In the genomic region with DNA sequence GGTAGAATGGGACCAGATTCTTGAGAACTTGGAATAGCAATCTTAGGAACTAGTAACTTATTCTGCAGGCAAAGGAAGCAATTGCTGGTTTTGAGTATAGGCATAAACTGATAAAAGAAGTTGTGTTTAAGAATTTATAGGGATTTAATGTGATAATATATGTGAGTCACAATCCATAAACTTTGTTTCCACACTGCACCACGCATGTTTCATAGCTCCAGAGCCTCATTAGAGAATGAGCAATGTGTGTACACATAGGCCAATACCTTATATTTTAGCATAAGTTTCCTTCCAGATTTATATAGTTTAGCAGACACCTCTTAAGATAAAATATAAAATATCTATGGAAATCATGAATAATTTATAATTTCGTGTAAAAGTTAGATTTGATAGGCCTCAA, we compare ENCODE assay signal across 16 cellular contexts.
DNase-seq lines count a peak whose midpoint lies in the region; ATAC-seq and TF ChIP-seq lines count a peak whose summit lies in the region.
"Had no signal": no experiment of that assay in that cellular context is flagged by ENCODE, and none has a peak within 500 bp of the region (broad histone marks: within the 10 kb centered on the region; RNA-seq: fewer than 3 reads in every experiment).

No MANE protein-coding gene starts in this region.

- H3F3A ChIP-seq in smooth muscle cell (ENCODE audit: low read depth), result peaks cover 7% of the 10 kb centered on the region

- no peak overlapping the region for H2AFZ ChIP-seq in smooth muscle cell (ENCODE audit: low read depth)
- H2AFZ ChIP-seq: GM23338 had no signal

- no peak overlapping the region for H3K9ac ChIP-seq in smooth muscle cell (ENCODE audit: low read depth)
- H3K9ac ChIP-seq: BLaER1 had no signal

- no peak overlapping the region for H3K27ac ChIP-seq in smooth muscle cell (ENCODE audit: low read depth)
- H3K27ac ChIP-seq: BLaER1, C4-2B had no signal

- no peak for ATAC-seq in left lobe of liver
- ATAC-seq: CD8-positive, alpha-beta T cell; GM23338 had no signal

- no peak for TF ChIP-seq CTCF in smooth muscle cell (IDR thresholded peaks at IDR 0.05; ENCODE audit: borderline replicate concordance, insufficient read depth, poor library complexity, severe bottlenecking)

- 44% methylated on average over 2 of the region's 2 CpGs for WGBS in smooth muscle cell (ENCODE audit: low lambda C conversion rate)

- H3K36me3 ChIP-seq in smooth muscle cell (ENCODE audit: low read depth), result no peaks in the 10 kb centered on the region
- H3K36me3 ChIP-seq: BLaER1 had no signal

- H4K20me1 ChIP-seq in smooth muscle cell (ENCODE audit: low read depth), result no peaks in the 10 kb centered on the region
- H4K20me1 ChIP-seq: BLaER1 had no signal

- H3K4me3 ChIP-seq in smooth muscle cell, result no peak overlapping the region
- H3K4me3 ChIP-seq: BLaER1, GM23338 had no signal

- no peaks in the 10 kb centered on the region for H3K79me2 ChIP-seq in smooth muscle cell (ENCODE audit: low read depth)

- H3K27me3 ChIP-seq in smooth muscle cell (ENCODE audit: low read depth), result no peaks in the 10 kb centered on the region
- H3K27me3 ChIP-seq: BLaER1 had no signal

- H3K9me3 ChIP-seq in smooth muscle cell (replicated peaks; ENCODE audit: low read depth), result no peaks in the 10 kb centered on the region
- H3K9me3 ChIP-seq: BLaER1, Caco-2 had no signal

- peak; percentile 48 for DNase-seq in HCEC 1CT
- peak; percentile 79 for DNase-seq in RKO (ENCODE audit: low spot score)
- no peak for DNase-seq in smooth muscle cell (lab: John Stamatoyannopoulos, UW; ENCODE audit: unreplicated experiment)
- no peak for DNase-seq in cortex of kidney (lab: John Stamatoyannopoulos, UW)
- DNase-seq in iPS-NIHi11 (ENCODE audit: low spot score), result no peak
- DNase-seq in left lobe of liver (ENCODE audit: low spot score), result no peak
- DNase-seq: Caco-2; CD4-positive, CD25-positive, alpha-beta regulatory T cell; CD8-positive, alpha-beta T cell; DMS153; DND-41; H9; HFFc6 had no signal

- H3K4me2 ChIP-seq in smooth muscle cell, result peak overlapping the region; percentile 14
- H3K4me2 ChIP-seq: BLaER1, GM23338 had no signal

- peaks cover 17% of the 10 kb centered on the region for H3K4me1 ChIP-seq in smooth muscle cell (ENCODE audit: low read depth)
- H3K4me1 ChIP-seq: BLaER1, Caco-2 had no signal

Comparison
In these comparisons a context has a peak if more than half of its experiments do, and no peak if none do; other contexts are left out.
1. DNase-seq: peak in HCEC 1CT (single experiment) and RKO (single experiment); none in smooth muscle cell (single experiment), cortex of kidney (single experiment), iPS-NIHi11 (single experiment) and left lobe of liver (single experiment).